8 cellular contexts compared by ENCODE assay signal in the genomic region with DNA sequence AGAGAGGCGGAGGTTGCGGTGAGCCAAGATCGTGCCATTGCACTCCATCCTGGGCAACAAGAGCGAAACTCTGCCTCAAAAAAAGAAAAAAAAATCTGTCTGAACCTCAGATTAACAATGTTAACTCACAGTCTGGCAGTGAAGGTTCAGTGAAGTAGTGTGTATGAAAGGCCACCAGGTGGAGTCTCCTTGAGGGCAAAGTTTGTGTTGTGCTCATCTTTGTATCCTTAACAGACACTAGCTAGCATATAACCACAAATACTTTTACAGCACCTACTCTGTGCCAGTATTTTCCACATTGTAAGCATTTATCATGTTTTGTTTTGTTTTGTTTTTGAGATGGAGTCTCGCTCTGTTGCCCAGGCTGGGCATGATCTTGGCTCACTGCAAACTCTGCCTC. TPM values are rescaled to one million over a fixed set of nuclear protein-coding genes. Genes with fewer than 3 reads are reported as not detected.
A peak's percentile ranks its signal among the peaks of the same experiment; 100 is the strongest.
DNase-seq lines count a peak whose midpoint lies in the region; ATAC-seq and TF ChIP-seq lines count a peak whose summit lies in the region.

No MANE protein-coding gene starts in this region.

- no peak overlapping the region for H3K4me3 Mint-ChIP-seq in glutamatergic neuron (ENCODE audit: unreplicated experiment)
- H3K4me3 Mint-ChIP-seq in activated CD4-positive, alpha-beta memory T cell treated with anti-CD3 and anti-CD28 coated beads, Interleukin-2, amount 10 ng/mL, durations not matched to agents 7 days and 5 days: no peak overlapping the region

- peaks cover 2% of the 10 kb centered on the region for H3K27me3 Mint-ChIP-seq in glutamatergic neuron (ENCODE audit: unreplicated experiment)
- peaks cover 6% of the 10 kb centered on the region for H3K27me3 Mint-ChIP-seq in activated CD4-positive, alpha-beta memory T cell treated with anti-CD3 and anti-CD28 coated beads, Interleukin-2, amount 10 ng/mL, durations not matched to agents 7 days and 5 days

- no peaks in the 10 kb centered on the region for H3K9me3 Mint-ChIP-seq in glutamatergic neuron (ENCODE audit: unreplicated experiment)
- no peaks in the 10 kb centered on the region for H3K9me3 Mint-ChIP-seq in activated CD4-positive, alpha-beta memory T cell treated with anti-CD3 and anti-CD28 coated beads, Interleukin-2, amount 10 ng/mL, durations not matched to agents 7 days and 5 days

- CTCF ChIA-PET in activated CD4-positive, alpha-beta memory T cell treated with anti-CD3 and anti-CD28 coated beads, Interleukin-2, amount 10 ng/mL, durations not matched to agents 7 days and 5 days (lab: Charles Lee): interaction anchor here (0.7 to 2.0 kb wide), 9 partner anchors 11 to 1020 kb away, joined by 3 to 12 read pairs (median 5); no protein-coding TSS in a partner anchor

- no peak overlapping the region for H3K27ac ChIP-seq in 22Rv1

- H3K36me3 Mint-ChIP-seq in glutamatergic neuron (ENCODE audit: unreplicated experiment): no peaks in the 10 kb centered on the region
- H3K36me3 Mint-ChIP-seq in activated CD4-positive, alpha-beta memory T cell treated with anti-CD3 and anti-CD28 coated beads, Interleukin-2, amount 10 ng/mL, durations not matched to agents 7 days and 5 days (ENCODE audit: low read depth): no peaks in the 10 kb centered on the region

- POLR2A ChIA-PET in activated CD4-positive, alpha-beta memory T cell treated with anti-CD3 and anti-CD28 coated beads, Interleukin-2, amount 10 ng/mL, durations not matched to agents 7 days and 5 days (lab: Charles Lee): interaction anchor here (1.4 kb wide), 1 partner anchor 32 kb away, joined by 3 read pairs; no protein-coding TSS in a partner anchor

- no peak overlapping the region for H3K27ac Mint-ChIP-seq in glutamatergic neuron (ENCODE audit: unreplicated experiment)
- no peak overlapping the region for H3K27ac Mint-ChIP-seq in activated CD4-positive, alpha-beta memory T cell treated with anti-CD3 and anti-CD28 coated beads, Interleukin-2, amount 10 ng/mL, durations not matched to agents 7 days and 5 days

- peaks cover 4% of the 10 kb centered on the region for H3K4me1 Mint-ChIP-seq in glutamatergic neuron (ENCODE audit: low read depth, unreplicated experiment)
- H3K4me1 Mint-ChIP-seq in activated CD4-positive, alpha-beta memory T cell treated with anti-CD3 and anti-CD28 coated beads, Interleukin-2, amount 10 ng/mL, durations not matched to agents 7 days and 5 days: no peaks in the 10 kb centered on the region

- DNase-seq in GM10266 (ENCODE audit: extremely low spot score) (no peak), RPMI8226 (peak; percentile 46), glutamatergic neuron (no peak), cerebellum (ENCODE audit: low spot score) (no peak), COLO829 (ENCODE audit: low spot score) (no peak)
- no peak for DNase-seq in activated CD4-positive, alpha-beta memory T cell treated with anti-CD3 and anti-CD28 coated beads, Interleukin-2, amount 10 ng/mL, durations not matched to agents 7 days and 5 days

- TF ChIP-seq CTCF in 22Rv1 (IDR thresholded peaks at IDR 0.05): peak; percentile 74
- peak; percentile 44 for TF ChIP-seq CTCF in GM10266 (IDR thresholded peaks at IDR 0.05; ENCODE audit: control insufficient read depth, insufficient read depth, low read depth, missing control alignments)
- peak; percentile 63 for TF ChIP-seq CTCF in glutamatergic neuron (IDR thresholded peaks at IDR 0.05; ENCODE audit: partially characterized antibody, unreplicated experiment)

- peak; percentile 79 for ATAC-seq in HG02973 (IDR thresholded peaks at IDR 0.05; ENCODE audit: unreplicated experiment)

RNA-seq across cellular contexts. Expression of gene MGST2, which starts 46.0 kb away (rescaled TPM):
- 6.9 TPM for total RNA-seq in glutamatergic neuron (ENCODE audit: unreplicated experiment)
- 10 to 100 TPM; 24.5 to 27.9 TPM for total RNA-seq in activated CD4-positive, alpha-beta memory T cell treated with anti-CD3 and anti-CD28 coated beads, Interleukin-2, amount 10 ng/mL, durations not matched to agents 7 days and 5 days
- 9.3 TPM for total RNA-seq in cerebellum
